ENCODE assay signal across 29 cellular contexts in the genomic region with DNA sequence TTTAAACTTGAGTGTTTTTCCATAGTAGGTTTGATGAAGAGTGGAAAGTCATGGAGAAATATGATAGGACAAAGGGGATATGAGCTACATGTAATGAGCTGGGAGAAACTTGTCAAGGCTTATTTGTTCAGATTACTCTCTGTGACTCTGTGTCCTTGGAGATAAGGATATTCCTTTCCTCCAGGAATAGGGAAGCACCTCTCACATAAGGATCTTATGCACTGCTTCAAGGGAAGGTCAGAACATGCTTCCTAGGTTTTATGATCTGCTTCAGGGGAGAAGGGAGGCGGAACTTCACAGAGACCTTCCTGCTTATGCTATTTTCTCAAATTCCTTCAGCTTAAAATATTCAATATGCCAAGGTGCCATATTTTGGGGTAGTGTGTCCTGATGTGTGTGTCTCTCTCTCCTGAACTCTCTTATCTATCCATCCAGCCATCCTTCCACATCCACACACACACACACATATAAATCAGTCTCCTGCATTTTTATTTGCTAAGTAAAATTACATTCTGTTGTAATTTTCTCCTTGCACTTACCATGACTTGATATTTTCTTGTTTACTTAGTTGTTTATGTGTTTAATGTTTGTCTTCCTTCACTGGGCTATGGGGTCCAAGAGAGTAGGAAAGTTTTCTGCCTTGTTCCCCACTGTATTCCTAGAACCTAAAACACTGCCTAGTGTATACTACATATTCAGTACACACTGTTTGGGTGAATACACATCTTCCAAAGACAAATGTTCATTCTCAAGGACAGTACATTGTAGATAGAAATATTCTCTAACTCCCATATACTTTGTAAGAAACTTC. TPM values are rescaled to one million over a fixed set of nuclear protein-coding genes. Genes with fewer than 3 reads are reported as not detected.
DNase-seq lines count a peak whose midpoint lies in the region; ATAC-seq, FAIRE-seq and TF ChIP-seq lines count a peak whose summit lies in the region.
"Had no signal": no experiment of that assay in that cellular context is flagged by ENCODE, and none has a peak within 500 bp of the region (broad histone marks: within the 10 kb centered on the region; RNA-seq: fewer than 3 reads in every experiment).

No MANE protein-coding gene starts in this region.

- no peaks in the 10 kb centered on the region for H3K79me2 ChIP-seq in astrocyte (ENCODE audit: insufficient read depth, low read length)

- no peaks in the 10 kb centered on the region for H3K9me3 Mint-ChIP-seq in astrocyte (ENCODE audit: unreplicated experiment)
- no peaks in the 10 kb centered on the region for H3K9me3 Mint-ChIP-seq in stimulated activated effector memory CD8-positive, alpha-beta T cell treated with anti-CD3 and anti-CD28 coated beads, Interleukin-12 subunit alpha, Interleukin-12 subunit beta, amount 100 ng/mL, for 72 hours
- H3K9me3 Mint-ChIP-seq: activated naive CD4-positive, alpha-beta T cell treated with anti-CD3 and anti-CD28 coated beads, Interleukin-2, amount 10 ng/mL, durations not matched to agents 7 days and 5 days; T-helper 2 cell treated with Interferon-gamma antibody and Interleukin-4, amounts not matched to agents 5 μg/mL and 100 μg/mL, for 36 hours had no signal

- no peak overlapping the region for H3K9ac ChIP-seq in astrocyte (ENCODE audit: low read length)

- DNase-seq in NCI-H510A treated with DMSO at 0.1 percent for 48 hours (lab: John Stamatoyannopoulos, UW) (peak; percentile 29), NCI-H510A (lab: John Stamatoyannopoulos, UW) (no peak), astrocyte (ENCODE audit: low read depth) (no peak), left kidney (ENCODE audit: low read depth, low spot score) (peak; percentile 46), NCI-H82 treated with DMSO at 0.1 percent for 48 hours (lab: John Stamatoyannopoulos, UW; ENCODE audit: unreplicated experiment) (no peak), ureter (ENCODE audit: low spot score) (no peak)
- no peak for DNase-seq in stimulated activated effector memory CD8-positive, alpha-beta T cell treated with anti-CD3 and anti-CD28 coated beads, Interleukin-12 subunit alpha, Interleukin-12 subunit beta, amount 100 ng/mL, for 72 hours (ENCODE audit: low spot score in 2 of 2)
- DNase-seq: 8988T; activated CD4-positive, alpha-beta T cell treated with anti-CD3 and anti-CD28 coated beads, Interleukin-2, amount 50 U/mL, for 1 hour; activated CD8-positive, alpha-beta memory T cell treated with anti-CD3 and anti-CD28 coated beads, Interleukin-2, amount 10 ng/mL, durations not matched to agents 7 days and 5 days; activated naive CD4-positive, alpha-beta T cell treated with anti-CD3 and anti-CD28 coated beads, Interleukin-2, amount 10 ng/mL, durations not matched to agents 7 days and 5 days; AML-193; anterior cingulate cortex; central memory CD4-positive, alpha-beta T cell; dermis blood vessel endothelial cell; DMS53; Kasumi-1; NCI-H187 treated with DMSO at 0.1 percent for 48 hours; NCI-H69; ovary; stimulated activated CD8-positive, alpha-beta memory T cell treated with anti-CD3 and anti-CD28 coated beads, Interleukin-4, amount 100 ng/mL, for 48 hours; upper lobe of right lung; WERI-Rb-1 had no signal

- H3K27ac Mint-ChIP-seq in astrocyte (ENCODE audit: unreplicated experiment), result peak overlapping the region; percentile 6
- peak overlapping the region; percentile 29 for H3K27ac Mint-ChIP-seq in stimulated activated effector memory CD8-positive, alpha-beta T cell treated with anti-CD3 and anti-CD28 coated beads, Interleukin-12 subunit alpha, Interleukin-12 subunit beta, amount 100 ng/mL, for 72 hours
- H3K27ac Mint-ChIP-seq: activated CD8-positive, alpha-beta memory T cell treated with anti-CD3 and anti-CD28 coated beads, Interleukin-2, amount 10 ng/mL, durations not matched to agents 7 days and 5 days; activated naive CD4-positive, alpha-beta T cell treated with anti-CD3 and anti-CD28 coated beads, Interleukin-2, amount 10 ng/mL, durations not matched to agents 7 days and 5 days; T-helper 2 cell treated with Interferon-gamma antibody and Interleukin-4, amounts not matched to agents 5 μg/mL and 100 μg/mL, for 36 hours had no signal

- H3K36me3 Mint-ChIP-seq in astrocyte (ENCODE audit: low read depth, unreplicated experiment), result no peaks in the 10 kb centered on the region
- no peaks in the 10 kb centered on the region for H3K36me3 Mint-ChIP-seq in stimulated activated effector memory CD8-positive, alpha-beta T cell treated with anti-CD3 and anti-CD28 coated beads, Interleukin-12 subunit alpha, Interleukin-12 subunit beta, amount 100 ng/mL, for 72 hours
- H3K36me3 Mint-ChIP-seq: activated naive CD4-positive, alpha-beta T cell treated with anti-CD3 and anti-CD28 coated beads, Interleukin-2, amount 10 ng/mL, durations not matched to agents 7 days and 5 days had no signal

- peaks cover 29% of the 10 kb centered on the region for H3K4me1 Mint-ChIP-seq in astrocyte (ENCODE audit: low read depth, unreplicated experiment)
- peaks cover 17% of the 10 kb centered on the region for H3K4me1 Mint-ChIP-seq in stimulated activated effector memory CD8-positive, alpha-beta T cell treated with anti-CD3 and anti-CD28 coated beads, Interleukin-12 subunit alpha, Interleukin-12 subunit beta, amount 100 ng/mL, for 72 hours

- H2AFZ ChIP-seq in astrocyte (ENCODE audit: low read depth, low read length), result peak overlapping the region; percentile 2

- H3K36me3 ChIP-seq in astrocyte (ENCODE audit: insufficient read depth, low read length), result no peaks in the 10 kb centered on the region
- H3K36me3 ChIP-seq: ovary, right atrium auricular region, upper lobe of right lung, WERI-Rb-1 had no signal

- no peak overlapping the region for H3K27ac ChIP-seq in astrocyte (ENCODE audit: low read depth, low read length)
- H3K27ac ChIP-seq: ovary, WERI-Rb-1 had no signal

- no peak for TF ChIP-seq CTCF in astrocyte (IDR thresholded peaks at IDR 0.05; ENCODE audit: insufficient read depth, low read depth, low read length)

- H4K20me1 ChIP-seq in astrocyte (ENCODE audit: insufficient read depth, low read length), result no peaks in the 10 kb centered on the region

- H3K4me2 ChIP-seq in astrocyte (ENCODE audit: low read length), result no peak overlapping the region

- no peak for FAIRE-seq in astrocyte (lab: Jason Lieb, UNC)
- FAIRE-seq: endometrium, GM18507 had no signal

- H3K4me1 ChIP-seq in astrocyte (ENCODE audit: insufficient read depth, low read length), result peaks cover 13% of the 10 kb centered on the region

- no peaks in the 10 kb centered on the region for H3K27me3 ChIP-seq in astrocyte (ENCODE audit: insufficient read depth, low read length)
- H3K27me3 ChIP-seq: ovary, right atrium auricular region, upper lobe of right lung had no signal

- H3K4me3 Mint-ChIP-seq in astrocyte (ENCODE audit: unreplicated experiment), result no peak overlapping the region
- H3K4me3 Mint-ChIP-seq in stimulated activated effector memory CD8-positive, alpha-beta T cell treated with anti-CD3 and anti-CD28 coated beads, Interleukin-12 subunit alpha, Interleukin-12 subunit beta, amount 100 ng/mL, for 72 hours, result no peak overlapping the region
- H3K4me3 Mint-ChIP-seq: activated CD8-positive, alpha-beta memory T cell treated with anti-CD3 and anti-CD28 coated beads, Interleukin-2, amount 10 ng/mL, durations not matched to agents 7 days and 5 days; activated naive CD4-positive, alpha-beta T cell treated with anti-CD3 and anti-CD28 coated beads, Interleukin-2, amount 10 ng/mL, durations not matched to agents 7 days and 5 days; T-helper 2 cell treated with Interferon-gamma antibody and Interleukin-4, amounts not matched to agents 5 μg/mL and 100 μg/mL, for 36 hours had no signal

- no peak for ATAC-seq in stimulated activated effector memory CD8-positive, alpha-beta T cell treated with anti-CD3 and anti-CD28 coated beads, Interleukin-12 subunit alpha, Interleukin-12 subunit beta, amount 100 ng/mL, for 72 hours
- ATAC-seq in GM21526 (IDR thresholded peaks at IDR 0.05; ENCODE audit: low FRiP score, unreplicated experiment), result no peak
- ATAC-seq: activated CD8-positive, alpha-beta memory T cell treated with anti-CD3 and anti-CD28 coated beads, Interleukin-2, amount 10 ng/mL, durations not matched to agents 7 days and 5 days; SK-N-SH treated with all-trans-retinoic acid at 6 μM for 48 hours; upper lobe of right lung had no signal

- no peaks in the 10 kb centered on the region for H3K9me3 ChIP-seq in astrocyte (ENCODE audit: insufficient read depth, low read depth, low read length)
- H3K9me3 ChIP-seq: ovary, right atrium auricular region, upper lobe of right lung had no signal

- no peak overlapping the region for H3K4me3 ChIP-seq in astrocyte (ENCODE audit: insufficient read depth, low read depth, low read length)
- H3K4me3 ChIP-seq: ovary, right atrium auricular region, upper lobe of right lung had no signal

- no peaks in the 10 kb centered on the region for H3K27me3 Mint-ChIP-seq in astrocyte (ENCODE audit: low read depth, unreplicated experiment)
- H3K27me3 Mint-ChIP-seq: activated CD8-positive, alpha-beta memory T cell treated with anti-CD3 and anti-CD28 coated beads, Interleukin-2, amount 10 ng/mL, durations not matched to agents 7 days and 5 days; activated naive CD4-positive, alpha-beta T cell treated with anti-CD3 and anti-CD28 coated beads, Interleukin-2, amount 10 ng/mL, durations not matched to agents 7 days and 5 days had no signal

RNA-seq across cellular contexts. Expression of a gene that starts 26.4 kb away (rescaled TPM):
- total RNA-seq in astrocyte (34.6 and 47.0 TPM in 2 replicates), ureter (22.6 TPM)

Comparison
In these comparisons a context has a peak if more than half of its experiments do, and no peak if none do; other contexts are left out.
1. DNase-seq: peak in NCI-H510A treated with DMSO at 0.1 percent for 48 hours (single experiment) and left kidney (single experiment); none in NCI-H510A (single experiment), astrocyte (single experiment), stimulated activated effector memory CD8-positive, alpha-beta T cell treated with anti-CD3 and anti-CD28 coated beads, Interleukin-12 subunit alpha, Interleukin-12 subunit beta, amount 100 ng/mL, for 72 hours (0 of 2), NCI-H82 treated with DMSO at 0.1 percent for 48 hours (single experiment) and ureter (single experiment).